15 cellular contexts compared by ENCODE assay signal in the genomic region with DNA sequence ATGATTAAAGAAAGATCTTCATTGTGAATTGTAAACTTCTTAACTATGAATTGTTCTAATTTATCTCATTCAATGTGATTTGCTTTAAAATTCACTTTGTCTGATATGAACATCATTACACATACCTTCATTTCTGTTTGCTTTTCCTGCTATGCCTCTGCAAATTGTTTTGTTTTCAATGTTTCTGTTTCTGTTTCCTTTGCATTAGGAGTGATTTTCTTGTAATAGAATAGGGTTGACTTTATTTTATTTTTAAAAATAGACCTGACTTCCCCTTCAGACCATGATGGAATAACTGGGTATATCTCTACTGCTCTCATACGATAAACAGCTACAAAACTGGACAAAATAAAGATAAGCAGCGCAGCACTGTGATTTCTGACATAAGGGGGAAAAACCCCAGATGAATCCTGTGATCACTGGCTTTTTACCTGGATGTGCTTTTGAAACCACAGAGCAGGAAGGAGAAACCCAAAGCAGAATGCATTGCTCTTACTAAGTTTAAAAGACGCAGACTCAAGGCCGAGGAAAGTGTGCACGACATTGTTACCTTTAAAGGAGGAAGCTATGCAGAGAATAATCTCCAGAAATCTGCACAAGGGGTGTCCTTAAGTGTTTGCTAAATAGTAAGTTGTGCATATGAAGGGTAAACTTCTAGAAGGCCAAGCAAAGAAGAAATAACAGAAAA.
DNase-seq lines count a peak whose midpoint lies in the region; ATAC-seq and TF ChIP-seq lines count a peak whose summit lies in the region.
"Had no signal": no experiment of that assay in that cellular context is flagged by ENCODE, and none has a peak within 500 bp of the region (broad histone marks: within the 10 kb centered on the region; RNA-seq: fewer than 3 reads in every experiment).

No MANE protein-coding gene starts in this region.

- no peak for DNase-seq in activated CD4-positive, alpha-beta memory T cell treated with anti-CD3 and anti-CD28 coated beads, Interleukin-2, amount 10 ng/mL, durations not matched to agents 7 days and 5 days
- DNase-seq in activated CD4-positive, alpha-beta memory T cell treated with anti-CD3 and anti-CD28 coated beads for 36 hours, result no peak
- DNase-seq in naive B cell, result peak; percentile 3
- no peak for DNase-seq in suprapubic skin (ENCODE audit: low spot score in 2 of 2)
- DNase-seq in smooth muscle cell (lab: John Stamatoyannopoulos, UW; ENCODE audit: unreplicated experiment), result no peak
- DNase-seq: activated CD4-positive, alpha-beta T cell treated with anti-CD3 and anti-CD28 coated beads, Interleukin-2, amount 50 U/mL, for 4 hours; anterior cingulate cortex; mucosa of descending colon; NCI-H774; SK-N-SH had no signal

- no peak overlapping the region for H3K4me3 Mint-ChIP-seq in activated CD4-positive, alpha-beta memory T cell treated with anti-CD3 and anti-CD28 coated beads, Interleukin-2, amount 10 ng/mL, durations not matched to agents 7 days and 5 days
- H3K4me3 Mint-ChIP-seq in activated CD4-positive, alpha-beta memory T cell treated with anti-CD3 and anti-CD28 coated beads for 36 hours, result no peak overlapping the region
- peak overlapping the region in 5 of 8 donors; percentile 8 to 48 (median 14) for H3K4me3 Mint-ChIP-seq in naive B cell

- CTCF ChIA-PET in activated CD4-positive, alpha-beta memory T cell treated with anti-CD3 and anti-CD28 coated beads, Interleukin-2, amount 10 ng/mL, durations not matched to agents 7 days and 5 days (lab: Charles Lee), result interaction anchor here (0.5 to 0.6 kb wide), 2 partner anchors 482 to 1101 kb away, joined by 3 to 4 read pairs; no protein-coding TSS in a partner anchor
- CTCF ChIA-PET in activated CD4-positive, alpha-beta memory T cell treated with anti-CD3 and anti-CD28 coated beads for 36 hours (lab: Charles Lee), result no interaction called here

- TF ChIP-seq CTCF in suprapubic skin (IDR thresholded peaks at IDR 0.05) (no peak), smooth muscle cell (IDR thresholded peaks at IDR 0.05; ENCODE audit: borderline replicate concordance, insufficient read depth, poor library complexity, severe bottlenecking) (no peak)

- H3K4me3 ChIP-seq in suprapubic skin (no peak overlapping the region), smooth muscle cell (no peak overlapping the region)
- H3K4me3 ChIP-seq: A549, mucosa of descending colon had no signal

- peaks cover 21% of the 10 kb centered on the region for H3K4me1 Mint-ChIP-seq in activated CD4-positive, alpha-beta memory T cell treated with anti-CD3 and anti-CD28 coated beads, Interleukin-2, amount 10 ng/mL, durations not matched to agents 7 days and 5 days
- peaks cover 21% of the 10 kb centered on the region for H3K4me1 Mint-ChIP-seq in activated CD4-positive, alpha-beta memory T cell treated with anti-CD3 and anti-CD28 coated beads for 36 hours (ENCODE audit: low read depth)
- peaks cover 17 to 32% (median 18%) of the 10 kb centered on the region in 3 donors for H3K4me1 Mint-ChIP-seq in naive B cell

- H3K27ac ChIP-seq in suprapubic skin (no peak overlapping the region), smooth muscle cell (ENCODE audit: low read depth) (no peak overlapping the region)
- H3K27ac ChIP-seq: A549 had no signal

- no peak overlapping the region for H2AFZ ChIP-seq in smooth muscle cell (ENCODE audit: low read depth)

- intact Hi-C loops in activated CD4-positive, alpha-beta memory T cell treated with anti-CD3 and anti-CD28 coated beads for 36 hours (cut with micrococcal nuclease), result no loop called here

- no peaks in the 10 kb centered on the region for H3K79me2 ChIP-seq in smooth muscle cell (ENCODE audit: low read depth)

- peaks cover 4% of the 10 kb centered on the region for H3K36me3 Mint-ChIP-seq in activated CD4-positive, alpha-beta memory T cell treated with anti-CD3 and anti-CD28 coated beads, Interleukin-2, amount 10 ng/mL, durations not matched to agents 7 days and 5 days (ENCODE audit: low read depth)
- no peaks in the 10 kb centered on the region for H3K36me3 Mint-ChIP-seq in activated CD4-positive, alpha-beta memory T cell treated with anti-CD3 and anti-CD28 coated beads for 36 hours
- peaks cover 0 to 20% of the 10 kb centered on the region in 2 donors for H3K36me3 Mint-ChIP-seq in naive B cell

- H4K20me1 ChIP-seq in smooth muscle cell (ENCODE audit: low read depth), result no peaks in the 10 kb centered on the region

- ATAC-seq in GM21529 (IDR thresholded peaks at IDR 0.05; ENCODE audit: unreplicated experiment) (peak; percentile 67), HG03442 (IDR thresholded peaks at IDR 0.05; ENCODE audit: unreplicated experiment) (peak; percentile 55), naive B cell (ENCODE audit: low read depth in 2 of 2) (peak; percentile 41 to 70), HG02798 (IDR thresholded peaks at IDR 0.05; ENCODE audit: poor library complexity, unreplicated experiment) (no peak)
- ATAC-seq: A549, mucosa of descending colon, sciatic nerve had no signal

- TF ChIP-seq POLR2A in suprapubic skin (IDR thresholded peaks at IDR 0.05), result no peak

- H3F3A ChIP-seq in smooth muscle cell (ENCODE audit: low read depth), result no peaks in the 10 kb centered on the region

- H3K27me3 Mint-ChIP-seq in activated CD4-positive, alpha-beta memory T cell treated with anti-CD3 and anti-CD28 coated beads, Interleukin-2, amount 10 ng/mL, durations not matched to agents 7 days and 5 days, result no peaks in the 10 kb centered on the region
- no peaks in the 10 kb centered on the region for H3K27me3 Mint-ChIP-seq in activated CD4-positive, alpha-beta memory T cell treated with anti-CD3 and anti-CD28 coated beads for 36 hours
- H3K27me3 Mint-ChIP-seq in naive B cell, result no peaks in the 10 kb centered on the region

- no peak overlapping the region for H3K4me2 ChIP-seq in smooth muscle cell
- H3K4me2 ChIP-seq: A549, SK-N-SH had no signal

- WGBS in suprapubic skin, result 75% methylated on average over 5 of the region's 5 CpGs
- WGBS in smooth muscle cell (ENCODE audit: low lambda C conversion rate), result 86% methylated on average over 5 of the region's 5 CpGs

- H3K9me3 Mint-ChIP-seq in activated CD4-positive, alpha-beta memory T cell treated with anti-CD3 and anti-CD28 coated beads, Interleukin-2, amount 10 ng/mL, durations not matched to agents 7 days and 5 days, result no peaks in the 10 kb centered on the region
- no peaks in the 10 kb centered on the region for H3K9me3 Mint-ChIP-seq in activated CD4-positive, alpha-beta memory T cell treated with anti-CD3 and anti-CD28 coated beads for 36 hours
- H3K9me3 Mint-ChIP-seq in naive B cell, result peaks cover 0 to 8% (median 0%) of the 10 kb centered on the region in 7 donors

- H3K27me3 ChIP-seq in suprapubic skin (no peaks in the 10 kb centered on the region), smooth muscle cell (ENCODE audit: low read depth) (no peaks in the 10 kb centered on the region)

- H3K4me1 ChIP-seq in suprapubic skin (no peaks in the 10 kb centered on the region), smooth muscle cell (ENCODE audit: low read depth) (no peaks in the 10 kb centered on the region)
- H3K4me1 ChIP-seq: A549 had no signal

- H3K36me3 ChIP-seq in suprapubic skin, result no peaks in the 10 kb centered on the region
- H3K36me3 ChIP-seq in smooth muscle cell (ENCODE audit: low read depth), result no peaks in the 10 kb centered on the region

- POLR2A ChIA-PET in activated CD4-positive, alpha-beta memory T cell treated with anti-CD3 and anti-CD28 coated beads, Interleukin-2, amount 10 ng/mL, durations not matched to agents 7 days and 5 days (lab: Charles Lee), result no interaction called here
- POLR2A ChIA-PET in activated CD4-positive, alpha-beta memory T cell treated with anti-CD3 and anti-CD28 coated beads for 36 hours (lab: Charles Lee), result no interaction called here

- H3K9ac ChIP-seq in smooth muscle cell (ENCODE audit: low read depth), result no peak overlapping the region
- H3K9ac ChIP-seq: SK-N-SH had no signal

- TF ChIP-seq EP300 in suprapubic skin (IDR thresholded peaks at IDR 0.05), result no peak

- peak overlapping the region; percentile 56 for H3K27ac Mint-ChIP-seq in activated CD4-positive, alpha-beta memory T cell treated with anti-CD3 and anti-CD28 coated beads, Interleukin-2, amount 10 ng/mL, durations not matched to agents 7 days and 5 days
- H3K27ac Mint-ChIP-seq in activated CD4-positive, alpha-beta memory T cell treated with anti-CD3 and anti-CD28 coated beads for 36 hours, result no peak overlapping the region
- H3K27ac Mint-ChIP-seq in naive B cell, result peak overlapping the region; percentile 32 to 74 (median 62)

- H3K9me3 ChIP-seq in suprapubic skin (no peaks in the 10 kb centered on the region), smooth muscle cell (replicated peaks; ENCODE audit: low read depth) (no peaks in the 10 kb centered on the region)
- H3K9me3 ChIP-seq: A549, mucosa of descending colon, SK-N-SH had no signal

Comparison
In these comparisons a context has a peak if more than half of its experiments do, and no peak if none do; other contexts are left out.
1. H3K4me3 Mint-ChIP-seq: peak in naive B cell (5 of 8); none in activated CD4-positive, alpha-beta memory T cell treated with anti-CD3 and anti-CD28 coated beads, Interleukin-2, amount 10 ng/mL, durations not matched to agents 7 days and 5 days (single experiment) and activated CD4-positive, alpha-beta memory T cell treated with anti-CD3 and anti-CD28 coated beads for 36 hours (single experiment).